Comparison of ENCODE assay signal across 22 cellular contexts in the genomic region with DNA sequence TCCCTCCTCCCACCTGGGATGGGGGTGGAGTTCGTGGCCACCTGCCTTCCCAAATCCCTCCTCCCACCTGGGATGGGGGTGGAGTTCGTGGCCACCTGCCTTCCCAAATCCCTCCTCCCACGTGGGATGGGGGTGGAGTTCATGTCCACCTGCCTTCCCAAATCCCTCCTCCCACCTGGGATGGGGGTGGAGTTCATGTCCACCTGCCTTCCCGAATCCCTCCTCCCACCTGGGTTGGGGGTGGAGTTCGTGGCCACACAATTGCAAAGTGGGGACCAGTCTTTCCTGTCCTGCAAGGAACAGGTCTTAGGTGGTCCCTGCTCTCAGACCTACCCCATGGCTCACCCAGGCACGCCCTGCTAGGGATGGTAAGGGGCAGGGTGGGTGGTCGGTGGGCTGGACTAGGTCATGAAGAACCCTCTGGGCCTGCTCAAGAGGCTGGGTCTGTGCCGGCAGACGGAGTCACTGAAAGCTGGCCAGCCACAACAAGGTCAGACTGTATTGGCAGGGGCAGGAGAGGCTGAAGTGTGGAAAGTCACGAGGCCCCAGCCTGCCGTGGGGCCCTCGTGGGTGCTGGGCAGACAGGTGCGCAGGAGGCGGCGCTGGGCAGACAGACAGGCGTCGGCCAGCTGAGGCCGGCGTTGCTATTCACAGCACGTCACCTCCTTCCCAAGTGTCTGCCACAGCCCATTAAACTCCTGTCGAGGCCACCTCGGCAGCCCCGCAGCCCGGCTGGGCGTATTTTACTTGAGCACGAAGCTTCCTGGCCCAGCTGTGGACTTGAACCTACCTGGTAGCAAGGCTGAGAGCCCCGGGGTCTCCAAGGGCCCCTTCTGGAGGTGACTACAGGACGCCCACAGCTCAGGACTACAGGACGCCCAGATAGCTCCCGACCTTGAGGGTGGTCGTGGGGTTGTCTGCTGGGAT. TPM values are rescaled to one million over a fixed set of nuclear protein-coding genes. Genes with fewer than 3 reads are reported as not detected.
DNase-seq lines count a peak whose midpoint lies in the region; ATAC-seq and TF ChIP-seq lines count a peak whose summit lies in the region.
"Had no signal": no experiment of that assay in that cellular context is flagged by ENCODE, and none has a peak within 500 bp of the region (broad histone marks: within the 10 kb centered on the region; RNA-seq: fewer than 3 reads in every experiment).

No MANE protein-coding gene starts in this region.

- H3K27ac Mint-ChIP-seq in activated T-cell treated with anti-CD3 and anti-CD28 coated beads, Interleukin-2, amount 50 U/mL, for 24 hours, result no peak overlapping the region

- WGBS in transverse colon (ENCODE audit: low coverage in 1 of 2), 2 donors, result 63% methylated on average over 29 of the region's 31 CpGs; no CpG with 5 or more reads in 1 of the 2 donors

- peaks cover 3% of the 10 kb centered on the region for H3K4me1 Mint-ChIP-seq in activated T-cell treated with anti-CD3 and anti-CD28 coated beads, Interleukin-2, amount 50 U/mL, for 24 hours (ENCODE audit: low read depth)
- H3K4me1 Mint-ChIP-seq: neural crest cell had no signal

- no peaks in the 10 kb centered on the region for H3K36me3 Mint-ChIP-seq in activated T-cell treated with anti-CD3 and anti-CD28 coated beads, Interleukin-2, amount 50 U/mL, for 24 hours (ENCODE audit: low read depth)
- H3K36me3 Mint-ChIP-seq: stimulated activated naive B cell treated with anti-CD40 and anti-IgM and Interleukin-4, amounts not matched to agents 10 μg/mL and 1 μg/mL and 100 μg/mL, for 72 hours had no signal

- H3K36me3 ChIP-seq in RWPE2 (ENCODE audit: low read depth), result no peaks in the 10 kb centered on the region
- no peaks in the 10 kb centered on the region for H3K36me3 ChIP-seq in lower lobe of right lung
- no peaks in the 10 kb centered on the region for H3K36me3 ChIP-seq in transverse colon
- no peaks in the 10 kb centered on the region for H3K36me3 ChIP-seq in MG63
- H3K36me3 ChIP-seq: esophagus squamous epithelium had no signal

- H3K27me3 ChIP-seq in RWPE2 (ENCODE audit: insufficient read depth, poor library complexity, severe bottlenecking) (peaks cover 33% of the 10 kb centered on the region), lower lobe of right lung (ENCODE audit: low read depth) (peaks cover 48% of the 10 kb centered on the region), transverse colon (peaks cover 51% of the 10 kb centered on the region), MG63 (no peaks in the 10 kb centered on the region)

- H3K4me1 ChIP-seq in RWPE2 (ENCODE audit: insufficient read depth, poor library complexity, severe bottlenecking) (no peaks in the 10 kb centered on the region), lower lobe of right lung (peaks cover 11% of the 10 kb centered on the region), transverse colon (peaks cover 0 to 15% (median 12%) of the 10 kb centered on the region in 4 donors)

- in situ Hi-C loops in transverse colon (cut with MboI; ENCODE audit: low pct_ligation_motif_present in 1 of 4, low pct_unique_long_range_greater_than_20kb in 1 of 4, low sequenced_read_pairs in 3 of 4), result no loop called here

- peak; percentile 24 for DNase-seq in activated T-cell treated with anti-CD3 and anti-CD28 coated beads, Interleukin-2, amount 50 U/mL, for 24 hours
- DNase-seq in activated T-cell treated with anti-CD3 and anti-CD28 coated beads for 4 hours, result no peak
- DNase-seq in RWPE2 (ENCODE audit: low spot score), result peak; percentile 42
- peak; percentile 64 for DNase-seq in lower lobe of right lung
- DNase-seq in transverse colon, result peak; percentile 5
- no peak for DNase-seq in MG63
- DNase-seq in DMS114 treated with DMSO at 0.1 percent for 48 hours (lab: John Stamatoyannopoulos, UW; ENCODE audit: unreplicated experiment), result no peak
- DNase-seq: activated CD4-positive, alpha-beta T cell treated with anti-CD3 and anti-CD28 coated beads for 4 hours; activated gamma-delta T cell treated with Interleukin-2 at 50 U/mL for 16 hours; effector CD8-positive, alpha-beta T cell; esophagus squamous epithelium; mesendoderm; NCI-H1092; NCI-H2171 treated with DMSO at 0.1 percent for 48 hours; NK-92 treated with Interleukin-12 subunit alpha and Interleukin-12 subunit beta, amount 100 ng/mL, for 24 hours; stimulated activated naive B cell treated with anti-CD40 and anti-IgM and Interleukin-4, amounts not matched to agents 10 μg/mL and 1 μg/mL and 100 μg/mL, for 72 hours had no signal

- TF ChIP-seq EP300 in transverse colon (IDR thresholded peaks at IDR 0.05; ENCODE audit: low read depth), result no peak

- H3K27ac ChIP-seq in RWPE2 (ENCODE audit: poor library complexity, severe bottlenecking), result no peak overlapping the region
- H3K27ac ChIP-seq in lower lobe of right lung, result no peak overlapping the region
- no peak overlapping the region for H3K27ac ChIP-seq in transverse colon
- H3K27ac ChIP-seq: A549, C4-2B, esophagus squamous epithelium, KMS-11 had no signal

- peaks cover 34% of the 10 kb centered on the region for H3K27me3 Mint-ChIP-seq in activated T-cell treated with anti-CD3 and anti-CD28 coated beads, Interleukin-2, amount 50 U/mL, for 24 hours

- no peak overlapping the region for H3K4me3 Mint-ChIP-seq in activated T-cell treated with anti-CD3 and anti-CD28 coated beads, Interleukin-2, amount 50 U/mL, for 24 hours
- H3K4me3 Mint-ChIP-seq: stimulated activated naive B cell treated with anti-CD40 and anti-IgM and Interleukin-4, amounts not matched to agents 10 μg/mL and 1 μg/mL and 100 μg/mL, for 72 hours had no signal

- intact Hi-C loops in lower lobe of right lung (cut with DNase I), result no loop called here
- intact Hi-C loops in transverse colon (cut with DNase I; ENCODE audit: low total_unique reads), result no loop called here

- ATAC-seq in RWPE2 (ENCODE audit: low read depth) (no peak), lower lobe of right lung (peak; percentile 37 to 64), GM18519 (IDR thresholded peaks at IDR 0.05; ENCODE audit: low FRiP score, unreplicated experiment) (no peak)
- ATAC-seq: A549; stimulated activated naive B cell treated with anti-CD40 and anti-IgM and Interleukin-4, amounts not matched to agents 10 μg/mL and 1 μg/mL and 100 μg/mL, for 72 hours had no signal

- no peaks in the 10 kb centered on the region for H3K9me3 ChIP-seq in RWPE2 (ENCODE audit: severe bottlenecking)
- H3K9me3 ChIP-seq in lower lobe of right lung, result no peaks in the 10 kb centered on the region
- H3K9me3 ChIP-seq in transverse colon, result no peaks in the 10 kb centered on the region
- no peaks in the 10 kb centered on the region for H3K9me3 ChIP-seq in MG63
- H3K9me3 ChIP-seq: A549, esophagus squamous epithelium had no signal

- TF ChIP-seq POLR2A in transverse colon (IDR thresholded peaks at IDR 0.05), result no peak

- no peak for TF ChIP-seq CTCF in RWPE2 (IDR thresholded peaks at IDR 0.05; ENCODE audit: poor library complexity, severe bottlenecking)
- TF ChIP-seq CTCF in lower lobe of right lung (IDR thresholded peaks at IDR 0.05), result no peak
- TF ChIP-seq CTCF in transverse colon (IDR thresholded peaks at IDR 0.05), result no peak

- H3K4me3 ChIP-seq in RWPE2 (ENCODE audit: severe bottlenecking), result no peak overlapping the region
- no peak overlapping the region for H3K4me3 ChIP-seq in lower lobe of right lung
- H3K4me3 ChIP-seq in transverse colon, result no peak overlapping the region
- no peak overlapping the region for H3K4me3 ChIP-seq in MG63
- H3K4me3 ChIP-seq: A549, esophagus squamous epithelium had no signal

- no peaks in the 10 kb centered on the region for H3K9me3 Mint-ChIP-seq in activated T-cell treated with anti-CD3 and anti-CD28 coated beads, Interleukin-2, amount 50 U/mL, for 24 hours
- H3K9me3 Mint-ChIP-seq: neural crest cell; stimulated activated naive B cell treated with anti-CD40 and anti-IgM and Interleukin-4, amounts not matched to agents 10 μg/mL and 1 μg/mL and 100 μg/mL, for 72 hours had no signal

RNA-seq across cellular contexts. Expression of a gene that starts 4.1 kb away (rescaled TPM):
- total RNA-seq in lower lobe of right lung (10.3 TPM), transverse colon (1 to 10 TPM in 1 of 4 donors, under 1 TPM in 1, not detected in 2; 0.14 to 1.2 TPM)
- total RNA-seq in MG63 (2014; rRNA removed; shearing (Covaris generic); ENCODE audit: low replicate concordance), result 0.92 and 1.5 TPM in 2 replicates
- total RNA-seq: glomerular endothelial cell had no signal

Comparison
In these comparisons a context has a peak if more than half of its experiments do, and no peak if none do; other contexts are left out.
1. DNase-seq: peak in activated T-cell treated with anti-CD3 and anti-CD28 coated beads, Interleukin-2, amount 50 U/mL, for 24 hours (single experiment), RWPE2 (single experiment), lower lobe of right lung (single experiment) and transverse colon (single experiment); none in activated T-cell treated with anti-CD3 and anti-CD28 coated beads for 4 hours (single experiment), MG63 (single experiment) and DMS114 treated with DMSO at 0.1 percent for 48 hours (single experiment).
2. ATAC-seq: peak in lower lobe of right lung (2 of 2); none in RWPE2 (single experiment) and GM18519 (single experiment).